Comparison of ENCODE assay signal across 12 cellular contexts in the genomic region with DNA sequence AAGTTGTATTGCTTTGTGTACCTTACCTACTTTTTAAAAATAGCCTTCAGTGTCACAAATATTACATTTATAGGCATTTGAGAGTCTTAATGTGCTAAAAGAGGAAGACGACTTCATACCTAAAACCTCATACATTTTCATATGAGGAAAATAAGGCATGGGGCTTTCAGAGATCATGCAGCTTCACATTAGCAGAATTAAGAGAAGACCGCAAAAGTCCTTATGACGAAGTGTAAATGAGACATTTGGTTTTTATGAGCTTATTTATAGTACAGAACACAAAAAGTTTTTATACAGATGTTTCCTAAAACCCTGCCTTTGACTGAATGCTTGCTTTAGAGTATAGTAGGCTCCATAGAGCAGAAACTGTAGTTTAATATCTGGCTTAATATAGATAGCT. TPM values are rescaled to one million over a fixed set of nuclear protein-coding genes. Genes with fewer than 3 reads are reported as not detected.
DNase-seq lines count a peak whose midpoint lies in the region; ATAC-seq and TF ChIP-seq lines count a peak whose summit lies in the region.
"Had no signal": no experiment of that assay in that cellular context is flagged by ENCODE, and none has a peak within 500 bp of the region (broad histone marks: within the 10 kb centered on the region; RNA-seq: fewer than 3 reads in every experiment).

No MANE protein-coding gene starts in this region.

- no peak overlapping the region for H3K27ac ChIP-seq in CD8-positive, alpha-beta T cell (ENCODE audit: low read depth, low read length)
- H3K27ac ChIP-seq in testis, result no peak overlapping the region
- H3K27ac ChIP-seq: lower lobe of right lung had no signal

- no peak for TF ChIP-seq POLR2A in testis (IDR thresholded peaks at IDR 0.05)

- POLR2A ChIA-PET in CD8-positive, alpha-beta T cell (lab: Charles Lee), result interaction anchor here (1.0 kb wide), 1 partner anchor 10 kb away, joined by 3 read pairs; no protein-coding TSS in a partner anchor
- POLR2A ChIA-PET in activated CD8-positive, alpha-beta T cell treated with anti-CD3 and anti-CD28 coated beads for 36 hours (lab: Charles Lee), result no interaction called here

- H3K9me3 ChIP-seq in CD8-positive, alpha-beta T cell (ENCODE audit: low read length), result no peaks in the 10 kb centered on the region
- H3K9me3 ChIP-seq in testis, result no peaks in the 10 kb centered on the region
- H3K9me3 ChIP-seq: lower lobe of right lung had no signal

- H3K4me1 ChIP-seq in CD8-positive, alpha-beta T cell (ENCODE audit: insufficient read depth, low read length), result no peaks in the 10 kb centered on the region
- no peaks in the 10 kb centered on the region for H3K4me1 ChIP-seq in testis
- H3K4me1 ChIP-seq: lower lobe of right lung had no signal

- H3K4me1 Mint-ChIP-seq in CD8-positive, alpha-beta T cell (ENCODE audit: low read depth), result no peaks in the 10 kb centered on the region
- no peaks in the 10 kb centered on the region for H3K4me1 Mint-ChIP-seq in activated CD8-positive, alpha-beta T cell treated with anti-CD3 and anti-CD28 coated beads for 36 hours (ENCODE audit: low read depth)

- peaks cover 3% of the 10 kb centered on the region; the same call in 1 of the 2 replicates for H3K36me3 ChIP-seq in GM06990 (ENCODE audit: control insufficient read depth, insufficient read depth, low read length)
- peaks cover 34% of the 10 kb centered on the region for H3K36me3 ChIP-seq in CD8-positive, alpha-beta T cell (ENCODE audit: insufficient read depth, low read length)
- no peaks in the 10 kb centered on the region for H3K36me3 ChIP-seq in testis (ENCODE audit: low read depth, missing control alignments)

- no peaks in the 10 kb centered on the region for H3K27me3 Mint-ChIP-seq in CD8-positive, alpha-beta T cell (ENCODE audit: low read depth)
- no peaks in the 10 kb centered on the region for H3K27me3 Mint-ChIP-seq in activated CD8-positive, alpha-beta T cell treated with anti-CD3 and anti-CD28 coated beads for 36 hours

- no peaks in the 10 kb centered on the region for H3K9me3 Mint-ChIP-seq in CD8-positive, alpha-beta T cell
- H3K9me3 Mint-ChIP-seq in activated CD8-positive, alpha-beta T cell treated with anti-CD3 and anti-CD28 coated beads for 36 hours, result no peaks in the 10 kb centered on the region
- H3K9me3 Mint-ChIP-seq: T-helper 2 cell treated with Interferon-gamma antibody and Interleukin-4, amounts not matched to agents 5 μg/mL and 100 μg/mL, for 36 hours had no signal

- 95% methylated on average over 3 of the region's 3 CpGs for WGBS in testis, 2 donors

- TF ChIP-seq CTCF in GM06990 (IDR thresholded peaks at IDR 0.05; ENCODE audit: insufficient read depth, low read length, poor library complexity, severe bottlenecking) (no peak), testis (IDR thresholded peaks at IDR 0.05) (no peak)
- no peak for TF ChIP-seq CTCF in CD8-positive, alpha-beta T cell (IDR thresholded peaks at IDR 0.05)
- no peak for TF ChIP-seq CTCF in activated CD8-positive, alpha-beta T cell treated with anti-CD3 and anti-CD28 coated beads for 36 hours (IDR thresholded peaks at IDR 0.05)

- CTCF ChIA-PET in CD8-positive, alpha-beta T cell (lab: Charles Lee), result no interaction called here
- CTCF ChIA-PET in activated CD8-positive, alpha-beta T cell treated with anti-CD3 and anti-CD28 coated beads for 36 hours (lab: Charles Lee), result no interaction called here

- no peak overlapping the region for H3K27ac Mint-ChIP-seq in CD8-positive, alpha-beta T cell
- H3K27ac Mint-ChIP-seq in activated CD8-positive, alpha-beta T cell treated with anti-CD3 and anti-CD28 coated beads for 36 hours, result no peak overlapping the region
- H3K27ac Mint-ChIP-seq: T-helper 2 cell treated with Interferon-gamma antibody and Interleukin-4, amounts not matched to agents 5 μg/mL and 100 μg/mL, for 36 hours had no signal

- no peak overlapping the region for H3K4me3 Mint-ChIP-seq in CD8-positive, alpha-beta T cell
- H3K4me3 Mint-ChIP-seq in activated CD8-positive, alpha-beta T cell treated with anti-CD3 and anti-CD28 coated beads for 36 hours, result no peak overlapping the region
- H3K4me3 Mint-ChIP-seq: T-helper 2 cell treated with Interferon-gamma antibody and Interleukin-4, amounts not matched to agents 5 μg/mL and 100 μg/mL, for 36 hours had no signal

- H3K27me3 ChIP-seq in GM06990 (replicated peaks; ENCODE audit: control insufficient read depth, insufficient read depth, low read length) (no peaks in the 10 kb centered on the region), testis (no peaks in the 10 kb centered on the region)
- no peaks in the 10 kb centered on the region for H3K27me3 ChIP-seq in CD8-positive, alpha-beta T cell (ENCODE audit: insufficient read depth, low read length)

- intact Hi-C loops in CD8-positive, alpha-beta T cell (cut with DNase I, micrococcal nuclease), result loop anchor here in 1 of 2 experiments (10.0 kb wide), 1 partner anchor 302 kb away; no protein-coding TSS in a partner anchor
- intact Hi-C loops in activated CD8-positive, alpha-beta T cell treated with anti-CD3 and anti-CD28 coated beads for 36 hours (cut with micrococcal nuclease), result no loop called here
- intact Hi-C loops in testis (cut with DNase I; ENCODE audit: low total_unique reads), result no loop called here

- H3K4me3 ChIP-seq in GM06990 (replicated peaks; ENCODE audit: low read depth, low read length) (peak overlapping the region; percentile 12), testis (no peak overlapping the region)
- no peak overlapping the region for H3K4me3 ChIP-seq in CD8-positive, alpha-beta T cell (ENCODE audit: low read depth, low read length)
- H3K4me3 ChIP-seq: lower lobe of right lung had no signal

- peak; percentile 70 for DNase-seq in GM06990 (ENCODE audit: extremely low read depth, insufficient read length)
- DNase-seq in CD8-positive, alpha-beta T cell, result no peak
- no peak for DNase-seq in activated CD8-positive, alpha-beta T cell treated with anti-CD3 and anti-CD28 coated beads for 36 hours
- no peak for DNase-seq in Kasumi-1 (lab: John Stamatoyannopoulos, UW)
- DNase-seq in testis, result no peak
- DNase-seq: head of caudate nucleus; lower lobe of right lung; stimulated activated CD4-positive, alpha-beta T cell treated with anti-CD3 and anti-CD28 coated beads, Interleukin-4, amount 100 ng/mL, for 4 hours had no signal

- ATAC-seq in GM19023 (IDR thresholded peaks at IDR 0.05; ENCODE audit: unreplicated experiment) (peak; percentile 69), HG02623 (IDR thresholded peaks at IDR 0.05; ENCODE audit: unreplicated experiment) (peak; percentile 86), HG03469 (IDR thresholded peaks at IDR 0.05; ENCODE audit: unreplicated experiment) (peak; percentile 84)
- ATAC-seq in CD8-positive, alpha-beta T cell, result no peak
- no peak for ATAC-seq in activated CD8-positive, alpha-beta T cell treated with anti-CD3 and anti-CD28 coated beads for 36 hours
- ATAC-seq: lower lobe of right lung had no signal

- H3K36me3 Mint-ChIP-seq in CD8-positive, alpha-beta T cell, result peaks cover 79% of the 10 kb centered on the region
- H3K36me3 Mint-ChIP-seq in activated CD8-positive, alpha-beta T cell treated with anti-CD3 and anti-CD28 coated beads for 36 hours (ENCODE audit: low read depth), result peaks cover 32% of the 10 kb centered on the region

RNA-seq across cellular contexts. Expression of gene CCDC138, which starts 10.1 kb away (rescaled TPM):
- total RNA-seq in CD8-positive, alpha-beta T cell, result 1 to 10 TPM; 4.6 to 5.9 TPM
- 10 to 100 TPM; 12.3 to 13.5 TPM for total RNA-seq in activated CD8-positive, alpha-beta T cell treated with anti-CD3 and anti-CD28 coated beads for 36 hours
- 10 to 100 TPM; 19.3 to 30.9 TPM for total RNA-seq in testis
- polyA plus RNA-seq in testis (ENCODE audit: insufficient read depth, low read depth, low replicate concordance), result 15.7 TPM

RNA-seq across cellular contexts. Expression of gene RANBP2, which starts 57.2 kb away (rescaled TPM):
- total RNA-seq in CD8-positive, alpha-beta T cell, result 100 to 1,000 TPM; 238 to 240 TPM
- total RNA-seq in activated CD8-positive, alpha-beta T cell treated with anti-CD3 and anti-CD28 coated beads for 36 hours, result 10 to 100 TPM; 69.6 to 71.3 TPM
- total RNA-seq in testis, result 100 to 1,000 TPM in 1 of 2 donors, 10 to 100 TPM in 1; 95.5 to 108 TPM
- polyA plus RNA-seq in testis (ENCODE audit: insufficient read depth, low read depth, low replicate concordance), result 29.0 TPM

Comparison
In these comparisons a context has a peak if more than half of its experiments do, and no peak if none do; other contexts are left out.
1. ATAC-seq: peak in GM19023 (single experiment), HG02623 (single experiment) and HG03469 (single experiment); none in CD8-positive, alpha-beta T cell (single experiment) and activated CD8-positive, alpha-beta T cell treated with anti-CD3 and anti-CD28 coated beads for 36 hours (single experiment).